31 cellular contexts compared by ENCODE assay signal in the genomic region with DNA sequence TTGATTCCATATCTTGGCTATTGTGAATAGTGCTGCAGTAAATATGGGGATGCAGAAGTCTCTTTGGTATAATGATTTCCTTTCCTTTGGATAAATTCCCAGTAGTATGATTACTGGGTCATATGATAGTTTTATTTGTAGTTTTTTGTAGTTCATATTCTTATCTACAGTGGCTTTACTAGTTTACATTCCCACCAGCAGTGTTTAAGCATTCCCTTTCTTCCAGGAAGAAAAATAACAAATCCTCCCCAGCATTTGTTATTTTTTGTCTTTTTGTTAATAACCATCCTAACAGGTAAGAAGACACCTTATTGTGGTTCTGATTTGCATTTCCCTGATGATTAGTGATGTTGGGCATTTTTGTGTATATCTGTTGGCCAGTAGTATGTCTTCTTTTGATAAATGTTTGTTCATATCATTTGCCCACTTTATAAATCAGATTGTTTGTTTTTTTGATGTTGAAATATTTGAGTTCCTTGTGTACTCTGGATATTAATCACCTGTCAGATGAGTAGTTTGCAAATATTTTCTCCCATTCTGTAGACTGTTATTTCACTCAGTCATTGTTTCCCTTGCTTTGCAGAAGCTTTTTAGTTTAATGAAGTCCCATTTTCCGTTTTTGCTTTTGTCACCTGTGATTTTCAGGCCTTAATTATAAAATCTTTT.
"Had no signal": no experiment of that assay in that cellular context is flagged by ENCODE, and none has a peak within 500 bp of the region (broad histone marks: within the 10 kb centered on the region; RNA-seq: fewer than 3 reads in every experiment).

No MANE protein-coding gene starts in this region.

- H3K36me3 ChIP-seq: adrenal gland, brain microvascular endothelial cell, gastroesophageal sphincter, suprapubic skin, tibial nerve, WERI-Rb-1 had no signal

- H3K4me1 ChIP-seq: adrenal gland, suprapubic skin, tibial nerve had no signal

- H3K27me3 Mint-ChIP-seq: activated naive CD8-positive, alpha-beta T cell treated with anti-CD3 and anti-CD28 coated beads for 36 hours; effector memory CD8-positive, alpha-beta T cell; naive thymus-derived CD4-positive, alpha-beta T cell had no signal

- H3K4me3 Mint-ChIP-seq: activated naive CD4-positive, alpha-beta T cell treated with anti-CD3 and anti-CD28 coated beads for 36 hours; activated naive CD8-positive, alpha-beta T cell treated with anti-CD3 and anti-CD28 coated beads for 36 hours; activated T-helper 1 cell treated with anti-CD3 and anti-CD28 coated beads, Interleukin-12 subunit alpha, Interleukin-12 subunit beta, Interleukin-2, Interleukin-4 antibody, amounts not matched to agents 30 ng/mL and 10 ng/mL and 1 ng/mL, durations not matched to agents 14 hours and 24 hours and 36 hours; effector memory CD8-positive, alpha-beta T cell; mesothelial cell of epicardium; naive thymus-derived CD4-positive, alpha-beta T cell; neural crest cell; stimulated activated naive B cell treated with anti-CD40 and anti-IgM and Interleukin-4, amounts not matched to agents 10 μg/mL and 1 μg/mL and 100 μg/mL, for 72 hours had no signal

- H3K27ac Mint-ChIP-seq: activated naive CD4-positive, alpha-beta T cell treated with anti-CD3 and anti-CD28 coated beads for 36 hours; activated naive CD8-positive, alpha-beta T cell treated with anti-CD3 and anti-CD28 coated beads for 36 hours; activated T-helper 1 cell treated with anti-CD3 and anti-CD28 coated beads, Interleukin-12 subunit alpha, Interleukin-12 subunit beta, Interleukin-2, Interleukin-4 antibody, amounts not matched to agents 30 ng/mL and 10 ng/mL and 1 ng/mL, durations not matched to agents 14 hours and 24 hours and 36 hours; effector memory CD8-positive, alpha-beta T cell; mesothelial cell of epicardium; naive thymus-derived CD4-positive, alpha-beta T cell; stimulated activated naive B cell treated with anti-CD40 and anti-IgM and Interleukin-4, amounts not matched to agents 10 μg/mL and 1 μg/mL and 100 μg/mL, for 72 hours had no signal

- H3K9me3 ChIP-seq: adrenal gland, suprapubic skin had no signal

- H3K36me3 Mint-ChIP-seq: activated naive CD8-positive, alpha-beta T cell treated with anti-CD3 and anti-CD28 coated beads for 36 hours; naive thymus-derived CD4-positive, alpha-beta T cell; stimulated activated naive B cell treated with anti-CD40 and anti-IgM and Interleukin-4, amounts not matched to agents 10 μg/mL and 1 μg/mL and 100 μg/mL, for 72 hours had no signal

- H3K27ac ChIP-seq: adrenal gland, brain microvascular endothelial cell, gastroesophageal sphincter, hepatocyte, suprapubic skin, tibial nerve, WERI-Rb-1 had no signal

- DNase-seq: activated CD4-positive, alpha-beta T cell treated with anti-CD3 and anti-CD28 coated beads for 48 hours; activated CD4-positive, alpha-beta T cell treated with anti-CD3 and anti-CD28 coated beads, Interleukin-2, amount 50 U/mL, for 48 hours; activated CD8-positive, alpha-beta memory T cell treated with anti-CD3 and anti-CD28 coated beads for 24 hours; activated CD8-positive, alpha-beta memory T cell treated with anti-CD3 and anti-CD28 coated beads, Interleukin-2, amount 50 U/mL, for 4 hours; activated effector memory CD4-positive, alpha-beta T cell treated with anti-CD3 and anti-CD28 coated beads, Interleukin-2, amount 50 U/mL, for 16 hours; activated naive CD4-positive, alpha-beta T cell treated with anti-CD3 and anti-CD28 coated beads for 36 hours; activated naive CD8-positive, alpha-beta T cell treated with anti-CD3 and anti-CD28 coated beads for 36 hours; activated T-cell treated with anti-CD3 and anti-CD28 coated beads, Interleukin-2, amount 50 U/mL, for 1 hour; adrenal gland; brain microvascular endothelial cell; caudate nucleus; cortex of kidney; effector memory CD8-positive, alpha-beta T cell; erythroblast; kidney; left colon; naive thymus-derived CD4-positive, alpha-beta T cell; occipital lobe; right cardiac atrium; stimulated activated CD4-positive, alpha-beta T cell treated with anti-CD3 and anti-CD28 coated beads, Interleukin-15, amount 100 ng/mL, for 24 hours; stimulated activated CD4-positive, alpha-beta T cell treated with anti-CD3 and anti-CD28 coated beads, Interleukin-2, amount 100 ng/mL, for 24 hours; stimulated activated naive B cell treated with anti-CD40 and anti-IgM and Interleukin-4, amounts not matched to agents 10 μg/mL and 1 μg/mL and 100 μg/mL, for 72 hours; WERI-Rb-1 had no signal

- H3K4me1 Mint-ChIP-seq: activated naive CD8-positive, alpha-beta T cell treated with anti-CD3 and anti-CD28 coated beads for 36 hours; mesothelial cell of epicardium; naive thymus-derived CD4-positive, alpha-beta T cell; neural crest cell had no signal

- ATAC-seq: activated CD4-positive, CD25-positive, alpha-beta regulatory T cell treated with anti-CD3 and anti-CD28 coated beads, Interleukin-2, amount 50 U/mL, for 24 hours; effector memory CD8-positive, alpha-beta T cell; gastroesophageal sphincter; left colon; naive thymus-derived CD4-positive, alpha-beta T cell; right cardiac atrium; stimulated activated naive B cell treated with anti-CD40 and anti-IgM and Interleukin-4, amounts not matched to agents 10 μg/mL and 1 μg/mL and 100 μg/mL, for 72 hours had no signal

- H3K27me3 ChIP-seq: adrenal gland, brain microvascular endothelial cell, gastroesophageal sphincter, hepatocyte, suprapubic skin, tibial nerve had no signal

- H3K9me3 Mint-ChIP-seq: activated T-helper 1 cell treated with anti-CD3 and anti-CD28 coated beads, Interleukin-12 subunit alpha, Interleukin-12 subunit beta, Interleukin-2, Interleukin-4 antibody, amounts not matched to agents 30 ng/mL and 10 ng/mL and 1 ng/mL, durations not matched to agents 14 hours and 24 hours and 36 hours had no signal

- H3K4me3 ChIP-seq: adrenal gland, gastroesophageal sphincter, hepatocyte, suprapubic skin, tibial nerve had no signal
